1 cellular context compared by ENCODE assay signal in the genomic region with DNA sequence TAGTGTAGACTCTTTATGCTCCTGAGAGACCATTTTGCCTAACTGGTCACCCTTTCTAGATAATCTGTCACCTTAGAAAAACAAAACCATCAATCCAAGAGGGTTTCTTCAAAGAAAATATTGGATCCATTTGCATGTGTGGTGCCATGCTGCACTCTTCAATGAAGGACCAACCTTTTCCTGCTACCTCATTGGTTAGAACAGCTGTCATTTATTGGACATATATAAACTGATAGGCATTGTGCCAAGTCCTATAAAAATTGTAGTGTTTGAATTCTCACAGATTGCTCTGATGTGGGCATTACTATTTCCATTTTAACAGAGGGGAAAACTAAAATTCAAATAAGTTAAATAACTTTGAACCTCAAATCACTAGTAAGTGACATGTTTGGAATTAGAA.
TF ChIP-seq lines count a peak whose summit lies in the region.

No MANE protein-coding gene starts in this region.

TF ChIP-seq in SK-N-SH treated with all-trans-retinoic acid at 6 μM for 48 hours, 23 proteins besides CTCF, POLR2A, EP300 and RAD21 (continued from another document):
- TF ChIP-seq, protein P1, sequence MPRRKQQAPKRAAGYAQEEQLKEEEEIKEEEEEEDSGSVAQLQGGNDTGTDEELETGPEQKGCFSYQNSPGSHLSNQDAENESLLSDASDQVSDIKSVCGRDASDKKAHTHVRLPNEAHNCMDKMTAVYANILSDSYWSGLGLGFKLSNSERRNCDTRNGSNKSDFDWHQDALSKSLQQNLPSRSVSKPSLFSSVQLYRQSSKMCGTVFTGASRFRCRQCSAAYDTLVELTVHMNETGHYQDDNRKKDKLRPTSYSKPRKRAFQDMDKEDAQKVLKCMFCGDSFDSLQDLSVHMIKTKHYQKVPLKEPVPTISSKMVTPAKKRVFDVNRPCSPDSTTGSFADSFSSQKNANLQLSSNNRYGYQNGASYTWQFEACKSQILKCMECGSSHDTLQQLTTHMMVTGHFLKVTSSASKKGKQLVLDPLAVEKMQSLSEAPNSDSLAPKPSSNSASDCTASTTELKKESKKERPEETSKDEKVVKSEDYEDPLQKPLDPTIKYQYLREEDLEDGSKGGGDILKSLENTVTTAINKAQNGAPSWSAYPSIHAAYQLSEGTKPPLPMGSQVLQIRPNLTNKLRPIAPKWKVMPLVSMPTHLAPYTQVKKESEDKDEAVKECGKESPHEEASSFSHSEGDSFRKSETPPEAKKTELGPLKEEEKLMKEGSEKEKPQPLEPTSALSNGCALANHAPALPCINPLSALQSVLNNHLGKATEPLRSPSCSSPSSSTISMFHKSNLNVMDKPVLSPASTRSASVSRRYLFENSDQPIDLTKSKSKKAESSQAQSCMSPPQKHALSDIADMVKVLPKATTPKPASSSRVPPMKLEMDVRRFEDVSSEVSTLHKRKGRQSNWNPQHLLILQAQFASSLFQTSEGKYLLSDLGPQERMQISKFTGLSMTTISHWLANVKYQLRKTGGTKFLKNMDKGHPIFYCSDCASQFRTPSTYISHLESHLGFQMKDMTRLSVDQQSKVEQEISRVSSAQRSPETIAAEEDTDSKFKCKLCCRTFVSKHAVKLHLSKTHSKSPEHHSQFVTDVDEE (CRISPR knock-in tag; IDR thresholded peaks at IDR 0.05), result no peak
- TF ChIP-seq ZFP3 (CRISPR knock-in tag; IDR thresholded peaks at IDR 0.05), result no peak
- no peak for TF ChIP-seq BACH2 (CRISPR knock-in tag; IDR thresholded peaks at IDR 0.05; ENCODE audit: borderline replicate concordance)
- TF ChIP-seq, protein P2, sequence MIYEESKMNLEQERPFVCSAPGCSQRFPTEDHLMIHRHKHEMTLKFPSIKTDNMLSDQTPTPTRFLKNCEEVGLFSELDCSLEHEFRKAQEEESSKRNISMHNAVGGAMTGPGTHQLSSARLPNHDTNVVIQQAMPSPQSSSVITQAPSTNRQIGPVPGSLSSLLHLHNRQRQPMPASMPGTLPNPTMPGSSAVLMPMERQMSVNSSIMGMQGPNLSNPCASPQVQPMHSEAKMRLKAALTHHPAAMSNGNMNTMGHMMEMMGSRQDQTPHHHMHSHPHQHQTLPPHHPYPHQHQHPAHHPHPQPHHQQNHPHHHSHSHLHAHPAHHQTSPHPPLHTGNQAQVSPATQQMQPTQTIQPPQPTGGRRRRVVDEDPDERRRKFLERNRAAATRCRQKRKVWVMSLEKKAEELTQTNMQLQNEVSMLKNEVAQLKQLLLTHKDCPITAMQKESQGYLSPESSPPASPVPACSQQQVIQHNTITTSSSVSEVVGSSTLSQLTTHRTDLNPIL (CRISPR knock-in tag; IDR thresholded peaks at IDR 0.05; ENCODE audit: low read depth), result no peak
